14 cellular contexts compared by ENCODE assay signal in the genomic region with DNA sequence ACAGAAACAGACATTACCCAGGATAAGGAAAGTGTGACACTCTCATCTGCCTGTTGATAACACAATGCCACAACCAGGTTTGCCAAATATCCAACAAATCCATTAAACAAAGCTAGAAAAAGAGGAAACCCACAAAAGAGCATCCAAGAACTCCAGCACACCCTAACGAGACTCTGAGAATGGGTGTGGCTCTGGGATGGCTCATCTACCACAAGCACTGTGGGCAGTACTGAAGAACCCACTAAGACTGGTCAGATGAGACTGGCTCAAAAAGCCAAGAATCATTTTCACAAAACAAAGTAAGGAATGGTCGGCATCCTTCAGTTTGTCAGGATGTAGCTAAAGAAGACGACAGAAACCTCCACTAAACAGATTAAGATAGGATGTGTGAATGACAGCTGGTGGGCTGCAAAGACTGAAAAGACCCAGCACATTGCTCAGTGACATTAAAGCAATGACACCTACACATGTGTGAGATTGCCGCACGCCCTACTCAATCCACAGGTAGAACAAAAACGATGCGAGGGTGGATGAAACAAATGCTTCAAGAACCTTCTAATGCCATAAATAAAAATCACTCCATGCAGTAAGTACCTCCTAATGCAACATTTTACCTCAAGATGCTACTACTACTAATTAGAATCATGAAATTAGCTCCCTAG. TPM values are rescaled to one million over a fixed set of nuclear protein-coding genes. Genes with fewer than 3 reads are reported as not detected.
A peak's percentile ranks its signal among the peaks of the same experiment; 100 is the strongest.
DNase-seq lines count a peak whose midpoint lies in the region; ATAC-seq, FAIRE-seq and TF ChIP-seq lines count a peak whose summit lies in the region.
"Had no signal": no experiment of that assay in that cellular context is flagged by ENCODE, and none has a peak within 500 bp of the region (broad histone marks: within the 10 kb centered on the region; RNA-seq: fewer than 3 reads in every experiment).

No MANE protein-coding gene starts in this region.

- FAIRE-seq in GM12891 (lab: Jason Lieb, UNC) = peak; percentile 69
- FAIRE-seq: frontal cortex had no signal

- intact Hi-C loops in activated T-helper 1 cell treated with anti-CD3 and anti-CD28 coated beads, Interleukin-12 subunit alpha, Interleukin-12 subunit beta, Interleukin-2, Interleukin-4 antibody, amounts not matched to agents 30 ng/mL and 10 ng/mL and 1 ng/mL, durations not matched to agents 14 hours and 24 hours and 36 hours (cut with micrococcal nuclease) = no loop called here
- intact Hi-C loops in psoas muscle (cut with DNase I) (no loop called here), right cardiac atrium (cut with DNase I) (no loop called here)

- H3K27me3 ChIP-seq in psoas muscle (ENCODE audit: insufficient read depth in 3 of 3, low read length in 2 of 3) (no peaks in the 10 kb centered on the region), right cardiac atrium (ENCODE audit: control insufficient read depth, insufficient read depth) (no peaks in the 10 kb centered on the region)
- H3K27me3 ChIP-seq: SJSA1, stomach had no signal

- no peak for TF ChIP-seq CTCF in psoas muscle (IDR thresholded peaks at IDR 0.05)

- no peak for TF ChIP-seq POLR2A in GM12891 (IDR thresholded peaks at IDR 0.05; ENCODE audit: low read depth, low read length)

- no peaks in the 10 kb centered on the region for H3K27me3 Mint-ChIP-seq in activated T-helper 1 cell treated with anti-CD3 and anti-CD28 coated beads, Interleukin-12 subunit alpha, Interleukin-12 subunit beta, Interleukin-2, Interleukin-4 antibody, amounts not matched to agents 30 ng/mL and 10 ng/mL and 1 ng/mL, durations not matched to agents 14 hours and 24 hours and 36 hours (ENCODE audit: insufficient read depth)

- H3K27ac ChIP-seq in psoas muscle = peak overlapping the region; percentile 90
- no peak overlapping the region for H3K27ac ChIP-seq in right cardiac atrium (ENCODE audit: low read length)
- H3K27ac ChIP-seq: SJSA1, stomach had no signal

- ATAC-seq in HG02798 (IDR thresholded peaks at IDR 0.05; ENCODE audit: poor library complexity, unreplicated experiment) (peak; percentile 25), psoas muscle (no peak), HG03025 (IDR thresholded peaks at IDR 0.05; ENCODE audit: low FRiP score, unreplicated experiment) (no peak), right cardiac atrium (no peak), HG03521 (IDR thresholded peaks at IDR 0.05; ENCODE audit: unreplicated experiment) (no peak)
- ATAC-seq: left lobe of liver had no signal

- H3K4me1 ChIP-seq in psoas muscle (peaks cover 87% of the 10 kb centered on the region), right cardiac atrium (ENCODE audit: control insufficient read depth, insufficient read depth, low read length) (peaks cover 4% of the 10 kb centered on the region)
- H3K4me1 ChIP-seq: SJSA1 had no signal

- WGBS in psoas muscle, 3 donors = 81 to 89% (median 83%) methylated on average over 7 of the region's 7 CpGs
- 81% methylated on average over 7 of the region's 7 CpGs for WGBS in right cardiac atrium

- H3K4me3 ChIP-seq in psoas muscle = no peak overlapping the region
- no peak overlapping the region for H3K4me3 ChIP-seq in right cardiac atrium (ENCODE audit: low read length)
- H3K4me3 ChIP-seq: SJSA1, stomach had no signal

- H3K9me3 Mint-ChIP-seq in activated T-helper 1 cell treated with anti-CD3 and anti-CD28 coated beads, Interleukin-12 subunit alpha, Interleukin-12 subunit beta, Interleukin-2, Interleukin-4 antibody, amounts not matched to agents 30 ng/mL and 10 ng/mL and 1 ng/mL, durations not matched to agents 14 hours and 24 hours and 36 hours = no peaks in the 10 kb centered on the region

- H3K27ac Mint-ChIP-seq in activated T-helper 1 cell treated with anti-CD3 and anti-CD28 coated beads, Interleukin-12 subunit alpha, Interleukin-12 subunit beta, Interleukin-2, Interleukin-4 antibody, amounts not matched to agents 30 ng/mL and 10 ng/mL and 1 ng/mL, durations not matched to agents 14 hours and 24 hours and 36 hours = no peak overlapping the region

- peaks cover 52% of the 10 kb centered on the region for H3K4me1 Mint-ChIP-seq in activated T-helper 1 cell treated with anti-CD3 and anti-CD28 coated beads, Interleukin-12 subunit alpha, Interleukin-12 subunit beta, Interleukin-2, Interleukin-4 antibody, amounts not matched to agents 30 ng/mL and 10 ng/mL and 1 ng/mL, durations not matched to agents 14 hours and 24 hours and 36 hours (ENCODE audit: low read depth)

- H3K36me3 ChIP-seq in psoas muscle (ENCODE audit: insufficient read depth in 1 of 2, low read depth in 1 of 2) = no peaks in the 10 kb centered on the region
- H3K36me3 ChIP-seq: SJSA1, stomach had no signal

- no peaks in the 10 kb centered on the region for H3K36me3 Mint-ChIP-seq in activated T-helper 1 cell treated with anti-CD3 and anti-CD28 coated beads, Interleukin-12 subunit alpha, Interleukin-12 subunit beta, Interleukin-2, Interleukin-4 antibody, amounts not matched to agents 30 ng/mL and 10 ng/mL and 1 ng/mL, durations not matched to agents 14 hours and 24 hours and 36 hours (ENCODE audit: low read depth)

- no peak for DNase-seq in GM12891 (ENCODE audit: insufficient read length, low spot score)
- DNase-seq in activated T-helper 1 cell treated with anti-CD3 and anti-CD28 coated beads, Interleukin-12 subunit alpha, Interleukin-12 subunit beta, Interleukin-2, Interleukin-4 antibody, amounts not matched to agents 30 ng/mL and 10 ng/mL and 1 ng/mL, durations not matched to agents 14 hours and 24 hours and 36 hours (ENCODE audit: low spot score) = no peak
- DNase-seq in psoas muscle = no peak
- no peak for DNase-seq in glomerular visceral epithelial cell (ENCODE audit: extremely low spot score)
- DNase-seq in right cardiac atrium = no peak
- DNase-seq: amniotic stem cell, NCI-H510A treated with DMSO at 0.1 percent for 48 hours, stomach had no signal

- H3K4me3 Mint-ChIP-seq in activated T-helper 1 cell treated with anti-CD3 and anti-CD28 coated beads, Interleukin-12 subunit alpha, Interleukin-12 subunit beta, Interleukin-2, Interleukin-4 antibody, amounts not matched to agents 30 ng/mL and 10 ng/mL and 1 ng/mL, durations not matched to agents 14 hours and 24 hours and 36 hours = peak overlapping the region; percentile 20

- no peaks in the 10 kb centered on the region for H3K9me3 ChIP-seq in psoas muscle
- H3K9me3 ChIP-seq in right cardiac atrium (ENCODE audit: control insufficient read depth, low read length) = no peaks in the 10 kb centered on the region
- H3K9me3 ChIP-seq: SJSA1, stomach had no signal

TF ChIP-seq in GM12891, 5 proteins besides CTCF, POLR2A, EP300 and RAD21:
- TF ChIP-seq POU2F2 (IDR thresholded peaks at IDR 0.05; ENCODE audit: low read depth, low read length) (no peak), SPI1 (IDR thresholded peaks at IDR 0.05; ENCODE audit: low read depth, low read length) (no peak), PAX5 (IDR thresholded peaks at IDR 0.05; ENCODE audit: insufficient read depth, low read length, severe bottlenecking) (no peak), TAF1 (IDR thresholded peaks at IDR 0.05; ENCODE audit: low read depth, low read length) (no peak), POLR2AphosphoS5 (IDR thresholded peaks at IDR 0.05; ENCODE audit: low read depth, low read length) (no peak)

RNA-seq across cellular contexts. Expression of a gene that starts 14.6 kb away (rescaled TPM):
- polyA plus RNA-seq in GM12891 (2012; ENCODE audit: low read depth, missing spikeins) = 13.4 TPM
- 18.2 and 25.8 TPM in 2 replicates for total RNA-seq in activated T-helper 1 cell treated with anti-CD3 and anti-CD28 coated beads, Interleukin-12 subunit alpha, Interleukin-12 subunit beta, Interleukin-2, Interleukin-4 antibody, amounts not matched to agents 30 ng/mL and 10 ng/mL and 1 ng/mL, durations not matched to agents 14 hours and 24 hours and 36 hours
- total RNA-seq in psoas muscle (10 to 100 TPM; 13.8 to 26.5 (median 18.2) TPM), right cardiac atrium (10 to 100 TPM; 18.8 to 28.2 (median 23.1) TPM)
- polyA plus RNA-seq in psoas muscle (10 to 100 TPM in 1 of 3 donors, 1 to 10 TPM in 2; 2.2 to 14.7 (median 4.0) TPM), right cardiac atrium (9.5 TPM)
